In the genomic region with DNA sequence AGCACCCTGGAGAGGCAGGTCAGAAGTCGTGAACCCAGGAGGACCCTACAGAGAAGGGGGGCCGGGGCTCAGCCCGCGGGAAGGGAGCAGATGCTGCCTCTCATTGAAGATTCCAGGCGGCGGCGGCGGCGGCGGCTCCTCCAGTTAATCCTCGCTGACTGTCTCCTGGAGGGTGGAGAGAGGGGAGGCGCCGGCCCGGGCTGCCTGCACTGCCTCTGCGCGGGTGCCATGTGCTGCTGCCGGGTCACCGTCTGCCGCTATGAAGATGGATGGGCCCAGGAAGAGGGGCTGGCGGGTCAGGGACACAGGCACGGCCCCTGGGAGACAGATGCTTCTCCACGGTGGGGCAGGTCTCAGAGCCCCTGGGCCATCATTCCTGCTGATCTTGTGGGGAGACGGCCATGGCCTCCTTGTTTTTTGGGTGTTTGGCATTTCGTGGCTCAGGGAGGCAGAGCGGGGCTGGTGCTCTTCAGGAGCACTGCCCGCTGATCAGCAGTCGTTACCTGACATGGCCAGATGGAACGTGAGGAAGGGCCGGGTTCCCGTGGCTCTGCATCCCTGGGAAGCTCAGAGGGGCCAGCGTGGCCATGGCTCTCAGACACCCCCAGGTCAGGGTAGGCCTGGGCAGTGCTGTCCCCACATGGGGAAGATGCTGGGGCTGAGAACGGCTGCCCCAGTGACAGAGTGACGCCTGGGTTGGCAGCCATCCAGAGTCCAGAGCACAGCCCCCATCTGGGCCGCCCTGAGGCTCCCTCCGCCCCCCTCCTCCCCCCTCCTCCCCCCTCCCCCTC, we compare ENCODE assay signal across 8 cellular contexts. TPM values are rescaled to one million over a fixed set of nuclear protein-coding genes. Genes with fewer than 3 reads are reported as not detected.
A peak's percentile ranks its signal among the peaks of the same experiment; 100 is the strongest.
DNase-seq lines count a peak whose midpoint lies in the region; ATAC-seq and TF ChIP-seq lines count a peak whose summit lies in the region.

No MANE protein-coding gene starts in this region.

- CTCF ChIA-PET in activated CD8-positive, alpha-beta T cell treated with anti-CD3 and anti-CD28 coated beads, Interleukin-2, amount 10 ng/mL, durations not matched to agents 7 days and 5 days (lab: Charles Lee), result interaction anchor here (0.6 kb wide), 1 partner anchor 38 kb away, joined by 3 read pairs; no protein-coding TSS in a partner anchor

- peaks cover 2 to 6% (median 6%) of the 10 kb centered on the region in 3 donors for H3K4me1 Mint-ChIP-seq in IgD-negative memory B cell
- H3K4me1 Mint-ChIP-seq in activated CD8-positive, alpha-beta T cell treated with anti-CD3 and anti-CD28 coated beads, Interleukin-2, amount 10 ng/mL, durations not matched to agents 7 days and 5 days (ENCODE audit: low read depth), result no peaks in the 10 kb centered on the region

- no peak for TF ChIP-seq CTCF in left ventricle myocardium inferior (IDR thresholded peaks at IDR 0.05; ENCODE audit: borderline replicate concordance)

- peak overlapping the region in 2 of 3 donors; percentile 13 to 62 for H3K27ac Mint-ChIP-seq in IgD-negative memory B cell
- peak overlapping the region; percentile 55 for H3K27ac Mint-ChIP-seq in activated CD8-positive, alpha-beta T cell treated with anti-CD3 and anti-CD28 coated beads, Interleukin-2, amount 10 ng/mL, durations not matched to agents 7 days and 5 days

- ATAC-seq in activated CD8-positive, alpha-beta T cell treated with anti-CD3 and anti-CD28 coated beads, Interleukin-2, amount 10 ng/mL, durations not matched to agents 7 days and 5 days, result peak; percentile 73
- no peak for ATAC-seq in HG02870 (IDR thresholded peaks at IDR 0.05; ENCODE audit: unreplicated experiment)

- peak; percentile 57 for DNase-seq in COR-L47 (lab: John Stamatoyannopoulos, UW)
- DNase-seq in activated CD8-positive, alpha-beta T cell treated with anti-CD3 and anti-CD28 coated beads, Interleukin-2, amount 10 ng/mL, durations not matched to agents 7 days and 5 days, result peak; percentile 36
- DNase-seq in left ventricle myocardium inferior, result peak; percentile 47
- DNase-seq in stimulated activated CD8-positive, alpha-beta memory T cell treated with anti-CD3 and anti-CD28 coated beads, Interleukin-4, amount 100 ng/mL, for 48 hours, result peak; percentile 42
- no peak for DNase-seq in SIG-M5 (lab: John Stamatoyannopoulos, UW)
- DNase-seq in activated naive CD4-positive, alpha-beta T cell treated with Interleukin-2 at 50 U/mL for 16 hours, result no peak

- peaks cover 32% of the 10 kb centered on the region for H3K4me1 ChIP-seq in left ventricle myocardium inferior

- H3K36me3 ChIP-seq in left ventricle myocardium inferior, result peaks cover 45% of the 10 kb centered on the region

- no peaks in the 10 kb centered on the region for H3K36me3 Mint-ChIP-seq in IgD-negative memory B cell
- peaks cover 41% of the 10 kb centered on the region for H3K36me3 Mint-ChIP-seq in activated CD8-positive, alpha-beta T cell treated with anti-CD3 and anti-CD28 coated beads, Interleukin-2, amount 10 ng/mL, durations not matched to agents 7 days and 5 days (ENCODE audit: low read depth)

- no peaks in the 10 kb centered on the region for H3K9me3 Mint-ChIP-seq in IgD-negative memory B cell
- no peaks in the 10 kb centered on the region for H3K9me3 Mint-ChIP-seq in activated CD8-positive, alpha-beta T cell treated with anti-CD3 and anti-CD28 coated beads, Interleukin-2, amount 10 ng/mL, durations not matched to agents 7 days and 5 days (ENCODE audit: insufficient read depth)

- H3K27me3 Mint-ChIP-seq in IgD-negative memory B cell, result no peaks in the 10 kb centered on the region
- H3K27me3 Mint-ChIP-seq in activated CD8-positive, alpha-beta T cell treated with anti-CD3 and anti-CD28 coated beads, Interleukin-2, amount 10 ng/mL, durations not matched to agents 7 days and 5 days (ENCODE audit: low read depth), result no peaks in the 10 kb centered on the region

- no peak overlapping the region for H3K4me3 ChIP-seq in left ventricle myocardium inferior

- intact Hi-C loops in left ventricle myocardium inferior (cut with micrococcal nuclease), result no loop called here

- H3K27me3 ChIP-seq in left ventricle myocardium inferior (ENCODE audit: low read depth), result no peaks in the 10 kb centered on the region

- no peak overlapping the region for H3K4me3 Mint-ChIP-seq in IgD-negative memory B cell
- no peak overlapping the region for H3K4me3 Mint-ChIP-seq in activated CD8-positive, alpha-beta T cell treated with anti-CD3 and anti-CD28 coated beads, Interleukin-2, amount 10 ng/mL, durations not matched to agents 7 days and 5 days

- H3K9me3 ChIP-seq in left ventricle myocardium inferior (replicated peaks), result no peaks in the 10 kb centered on the region

- POLR2A ChIA-PET in activated CD8-positive, alpha-beta T cell treated with anti-CD3 and anti-CD28 coated beads, Interleukin-2, amount 10 ng/mL, durations not matched to agents 7 days and 5 days (lab: Charles Lee), result no interaction called here

- peak overlapping the region; percentile 67 for H3K27ac ChIP-seq in left ventricle myocardium inferior (replicated peaks)

RNA-seq across cellular contexts. Expression of gene GINS2, which starts 36.1 kb away (rescaled TPM):
- 0.69 TPM for polyA plus RNA-seq in IgD-negative memory B cell
- 10 to 100 TPM; 51.3 to 53.5 TPM for total RNA-seq in activated CD8-positive, alpha-beta T cell treated with anti-CD3 and anti-CD28 coated beads, Interleukin-2, amount 10 ng/mL, durations not matched to agents 7 days and 5 days
- 0.44 TPM for total RNA-seq in left ventricle myocardium inferior

RNA-seq across cellular contexts. Expression of gene GSE1, which starts 39.5 kb away (rescaled TPM):
- 7.3 TPM for polyA plus RNA-seq in IgD-negative memory B cell
- total RNA-seq in activated CD8-positive, alpha-beta T cell treated with anti-CD3 and anti-CD28 coated beads, Interleukin-2, amount 10 ng/mL, durations not matched to agents 7 days and 5 days, result 10 to 100 TPM; 48.9 to 51.4 TPM
- 34.2 TPM for total RNA-seq in left ventricle myocardium inferior

Comparison
In these comparisons a context has a peak if more than half of its experiments do, and no peak if none do; other contexts are left out.
1. DNase-seq: peak in COR-L47 (single experiment), activated CD8-positive, alpha-beta T cell treated with anti-CD3 and anti-CD28 coated beads, Interleukin-2, amount 10 ng/mL, durations not matched to agents 7 days and 5 days (single experiment), left ventricle myocardium inferior (single experiment) and stimulated activated CD8-positive, alpha-beta memory T cell treated with anti-CD3 and anti-CD28 coated beads, Interleukin-4, amount 100 ng/mL, for 48 hours (single experiment); none in SIG-M5 (single experiment) and activated naive CD4-positive, alpha-beta T cell treated with Interleukin-2 at 50 U/mL for 16 hours (single experiment).
2. RNA of gene GINS2, which starts 36.1 kb away (total RNA-seq): 51.3 to 53.5 TPM in activated CD8-positive, alpha-beta T cell treated with anti-CD3 and anti-CD28 coated beads, Interleukin-2, amount 10 ng/mL, durations not matched to agents 7 days and 5 days; 0.44 TPM in left ventricle myocardium inferior (single experiment); every median in the first group is over 10 times any median in the second.